Comparison of ENCODE assay signal across 2 cellular contexts in the genomic region with DNA sequence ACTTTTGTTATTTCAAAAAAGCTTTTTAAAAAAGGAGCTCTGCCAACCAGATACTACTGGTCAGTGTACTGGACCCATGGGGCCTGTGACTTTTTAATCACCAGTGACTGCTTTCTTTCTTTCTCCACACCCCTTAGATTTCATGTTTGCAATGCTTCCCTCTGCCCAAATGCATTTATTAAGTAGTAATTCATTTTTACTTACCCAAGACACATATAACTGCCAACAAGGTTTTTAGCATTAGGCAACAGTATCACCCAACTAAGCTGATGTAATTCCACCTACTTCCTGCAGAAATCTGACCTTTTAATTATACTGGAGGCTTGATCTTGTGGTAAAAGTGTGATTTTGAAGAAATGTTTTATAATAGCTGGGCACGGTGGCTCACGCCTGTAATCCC.
TF ChIP-seq lines count a peak whose summit lies in the region.

No MANE protein-coding gene starts in this region.

TF ChIP-seq in IMR-90, 13 proteins besides CTCF, POLR2A, EP300 and RAD21:
- TF ChIP-seq SMC3 (IDR thresholded peaks at IDR 0.05; ENCODE audit: low read depth, low read length), result no peak
- TF ChIP-seq, protein P1, sequence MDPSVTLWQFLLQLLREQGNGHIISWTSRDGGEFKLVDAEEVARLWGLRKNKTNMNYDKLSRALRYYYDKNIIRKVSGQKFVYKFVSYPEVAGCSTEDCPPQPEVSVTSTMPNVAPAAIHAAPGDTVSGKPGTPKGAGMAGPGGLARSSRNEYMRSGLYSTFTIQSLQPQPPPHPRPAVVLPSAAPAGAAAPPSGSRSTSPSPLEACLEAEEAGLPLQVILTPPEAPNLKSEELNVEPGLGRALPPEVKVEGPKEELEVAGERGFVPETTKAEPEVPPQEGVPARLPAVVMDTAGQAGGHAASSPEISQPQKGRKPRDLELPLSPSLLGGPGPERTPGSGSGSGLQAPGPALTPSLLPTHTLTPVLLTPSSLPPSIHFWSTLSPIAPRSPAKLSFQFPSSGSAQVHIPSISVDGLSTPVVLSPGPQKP (IDR thresholded peaks at IDR 0.05; ENCODE audit: borderline replicate concordance, low read depth, low read length), result no peak
- TF ChIP-seq FOS (IDR thresholded peaks at IDR 0.05; ENCODE audit: low read depth, low read length), result no peak
- peak; percentile 41; the same call in 1 of the 2 replicates for TF ChIP-seq CEBPB (IDR thresholded peaks at IDR 0.05; ENCODE audit: low read depth, low read length)
TF ChIP-seq in IMR-90: peak in this region for 1.

TF ChIP-seq in endothelial cell of umbilical vein, 7 proteins besides CTCF, POLR2A, EP300 and RAD21:
- no peak for TF ChIP-seq POLR2AphosphoS5 (IDR thresholded peaks at IDR 0.05; ENCODE audit: insufficient read depth, low read depth, low read length)
- no peak for TF ChIP-seq JUN (IDR thresholded peaks at IDR 0.05; ENCODE audit: borderline replicate concordance, insufficient read depth, insufficient read length, low read depth)
- TF ChIP-seq GATA2 (IDR thresholded peaks at IDR 0.05; ENCODE audit: insufficient read depth, insufficient read length, low read depth, low read length), result no peak
- TF ChIP-seq EZH2 (IDR thresholded peaks at IDR 0.05; ENCODE audit: borderline replicate concordance, low read depth, low read length, severe bottlenecking), result no peak
- TF ChIP-seq, protein P2, sequence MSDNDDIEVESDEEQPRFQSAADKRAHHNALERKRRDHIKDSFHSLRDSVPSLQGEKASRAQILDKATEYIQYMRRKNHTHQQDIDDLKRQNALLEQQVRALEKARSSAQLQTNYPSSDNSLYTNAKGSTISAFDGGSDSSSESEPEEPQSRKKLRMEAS (IDR thresholded peaks at IDR 0.05; ENCODE audit: insufficient read depth, insufficient read length), result no peak
- TF ChIP-seq FOS (IDR thresholded peaks at IDR 0.05; ENCODE audit: borderline replicate concordance, insufficient read depth, low read length), result no peak
- TF ChIP-seq MYC (IDR thresholded peaks at IDR 0.05; ENCODE audit: low read depth, low read length), result no peak
